11 cellular contexts compared by ENCODE assay signal in genomic region chr4:105196523-105197145, GRCh38. TPM values are rescaled to one million over a fixed set of nuclear protein-coding genes. Genes with fewer than 3 reads are reported as not detected.
DNase-seq lines count a peak whose midpoint lies in the region; ATAC-seq and TF ChIP-seq lines count a peak whose summit lies in the region.
"Had no signal": no experiment of that assay in that cellular context is flagged by ENCODE, and none has a peak within 500 bp of the region (broad histone marks: within the 10 kb centered on the region; RNA-seq: fewer than 3 reads in every experiment).

No MANE protein-coding gene starts in this region.

- H2AFZ ChIP-seq in GM23338: no peak overlapping the region

- peaks cover 2% of the 10 kb centered on the region for H3K27me3 Mint-ChIP-seq in GM23338 (ENCODE audit: insufficient read depth, low read depth, poor library complexity)

- no peaks in the 10 kb centered on the region for H3K36me3 Mint-ChIP-seq in GM23338 (ENCODE audit: low read depth)

- WGBS in aorta, 2 donors: 67 to 70% methylated on average over 5 of the region's 5 CpGs

- ATAC-seq in GM23338 (peak; percentile 42), omental fat pad (ENCODE audit: low FRiP score) (no peak), aorta (ENCODE audit: low FRiP score) (no peak)

- intact Hi-C loops in aorta (cut with DNase I): no loop called here

- no peak overlapping the region for H3K4me2 ChIP-seq in GM23338

- peak in 1 of 2 experiments; percentile 56; a peak in 3 of 4 replicates for TF ChIP-seq CTCF in GM23338 (conservative IDR thresholded peaks at IDR 0.05; ENCODE audit: low read depth in 2 of 2)
- TF ChIP-seq CTCF in kidney epithelial cell (IDR thresholded peaks at IDR 0.05; ENCODE audit: insufficient read depth, low read length, poor library complexity, severe bottlenecking): peak; percentile 36
- no peak for TF ChIP-seq CTCF in omental fat pad (IDR thresholded peaks at IDR 0.05)

- H3K79me2 ChIP-seq in GM23338 (replicated peaks; ENCODE audit: insufficient read depth): no peaks in the 10 kb centered on the region

- no peaks in the 10 kb centered on the region for H3K9me2 ChIP-seq in GM23338 (ENCODE audit: insufficient read depth)

- no peaks in the 10 kb centered on the region for H3K9me3 Mint-ChIP-seq in GM23338

- H3K27ac ChIP-seq in GM23338 (ENCODE audit: low read depth) (no peak overlapping the region), aorta (ENCODE audit: low read depth in 1 of 2, low read length in 2 of 2) (no peak overlapping the region)
- H3K27ac ChIP-seq: thyroid gland had no signal

- H3K4me3 Mint-ChIP-seq in GM23338: no peak overlapping the region

- DNase-seq in AML-193 (lab: John Stamatoyannopoulos, UW) (peak; percentile 81 to 82), GM23338 (ENCODE audit: low spot score) (peak; percentile 36), SKM-1 (lab: John Stamatoyannopoulos, UW; ENCODE audit: unreplicated experiment) (peak; percentile 53), kidney epithelial cell (ENCODE audit: low read depth) (no peak), D341Med (ENCODE audit: low spot score) (no peak), omental fat pad (ENCODE audit: low spot score) (no peak), epidermal melanocyte (ENCODE audit: insufficient read length, low spot score) (no peak), aorta (no peak)
- DNase-seq: activated gamma-delta T cell treated with Interleukin-2 at 50 U/mL for 16 hours, NCI-H2029 treated with DMSO at 0.1 percent for 48 hours, thyroid gland had no signal

- no peaks in the 10 kb centered on the region for H4K20me1 ChIP-seq in GM23338 (replicated peaks; ENCODE audit: insufficient read depth)

- peaks cover 7% of the 10 kb centered on the region; the same call in 2 of the 3 replicates for H3K4me1 Mint-ChIP-seq in GM23338

- peaks cover 7% of the 10 kb centered on the region; the same call in 1 of the 2 replicates for H3K4me1 ChIP-seq in GM23338 (ENCODE audit: insufficient read depth)
- peaks cover 3 to 6% of the 10 kb centered on the region in 2 donors for H3K4me1 ChIP-seq in aorta (ENCODE audit: control insufficient read depth in 1 of 2, insufficient read depth in 2 of 2, low read length in 2 of 2)

- H3K36me3 ChIP-seq in GM23338 (ENCODE audit: insufficient read depth) (no peaks in the 10 kb centered on the region), kidney epithelial cell (ENCODE audit: control insufficient read depth, insufficient read depth, low read length) (no peaks in the 10 kb centered on the region), aorta (ENCODE audit: control insufficient read depth in 1 of 2, insufficient read depth in 2 of 2, low read length in 1 of 2) (no peaks in the 10 kb centered on the region)
- H3K36me3 ChIP-seq: thyroid gland had no signal

- no peak overlapping the region for H3K4me3 ChIP-seq in GM23338
- H3K4me3 ChIP-seq in kidney epithelial cell (ENCODE audit: low read depth, low read length): no peak overlapping the region
- H3K4me3 ChIP-seq in aorta (ENCODE audit: low read length in 2 of 2): no peak overlapping the region
- H3K4me3 ChIP-seq: thyroid gland had no signal

- no peaks in the 10 kb centered on the region for H3F3A ChIP-seq in GM23338 (replicated peaks; ENCODE audit: low read depth)

- H3K27me3 ChIP-seq in GM23338 (ENCODE audit: insufficient read depth) (no peaks in the 10 kb centered on the region), kidney epithelial cell (ENCODE audit: control insufficient read depth, insufficient read depth, low read length) (no peaks in the 10 kb centered on the region), aorta (ENCODE audit: control insufficient read depth in 1 of 2, insufficient read depth in 2 of 2, low read length in 1 of 2) (no peaks in the 10 kb centered on the region)
- H3K27me3 ChIP-seq: thyroid gland had no signal

- no peaks in the 10 kb centered on the region for H3K9me3 ChIP-seq in aorta (ENCODE audit: control insufficient read depth, low read length)
- H3K9me3 ChIP-seq: thyroid gland had no signal

- H3K27ac Mint-ChIP-seq in GM23338: no peak overlapping the region

TF ChIP-seq in GM23338, 12 proteins besides CTCF, POLR2A, EP300 and RAD21 (continues in another document):
- TF ChIP-seq REST (IDR thresholded peaks at IDR 0.05; ENCODE audit: unreplicated experiment): no peak
- TF ChIP-seq, protein P1, sequence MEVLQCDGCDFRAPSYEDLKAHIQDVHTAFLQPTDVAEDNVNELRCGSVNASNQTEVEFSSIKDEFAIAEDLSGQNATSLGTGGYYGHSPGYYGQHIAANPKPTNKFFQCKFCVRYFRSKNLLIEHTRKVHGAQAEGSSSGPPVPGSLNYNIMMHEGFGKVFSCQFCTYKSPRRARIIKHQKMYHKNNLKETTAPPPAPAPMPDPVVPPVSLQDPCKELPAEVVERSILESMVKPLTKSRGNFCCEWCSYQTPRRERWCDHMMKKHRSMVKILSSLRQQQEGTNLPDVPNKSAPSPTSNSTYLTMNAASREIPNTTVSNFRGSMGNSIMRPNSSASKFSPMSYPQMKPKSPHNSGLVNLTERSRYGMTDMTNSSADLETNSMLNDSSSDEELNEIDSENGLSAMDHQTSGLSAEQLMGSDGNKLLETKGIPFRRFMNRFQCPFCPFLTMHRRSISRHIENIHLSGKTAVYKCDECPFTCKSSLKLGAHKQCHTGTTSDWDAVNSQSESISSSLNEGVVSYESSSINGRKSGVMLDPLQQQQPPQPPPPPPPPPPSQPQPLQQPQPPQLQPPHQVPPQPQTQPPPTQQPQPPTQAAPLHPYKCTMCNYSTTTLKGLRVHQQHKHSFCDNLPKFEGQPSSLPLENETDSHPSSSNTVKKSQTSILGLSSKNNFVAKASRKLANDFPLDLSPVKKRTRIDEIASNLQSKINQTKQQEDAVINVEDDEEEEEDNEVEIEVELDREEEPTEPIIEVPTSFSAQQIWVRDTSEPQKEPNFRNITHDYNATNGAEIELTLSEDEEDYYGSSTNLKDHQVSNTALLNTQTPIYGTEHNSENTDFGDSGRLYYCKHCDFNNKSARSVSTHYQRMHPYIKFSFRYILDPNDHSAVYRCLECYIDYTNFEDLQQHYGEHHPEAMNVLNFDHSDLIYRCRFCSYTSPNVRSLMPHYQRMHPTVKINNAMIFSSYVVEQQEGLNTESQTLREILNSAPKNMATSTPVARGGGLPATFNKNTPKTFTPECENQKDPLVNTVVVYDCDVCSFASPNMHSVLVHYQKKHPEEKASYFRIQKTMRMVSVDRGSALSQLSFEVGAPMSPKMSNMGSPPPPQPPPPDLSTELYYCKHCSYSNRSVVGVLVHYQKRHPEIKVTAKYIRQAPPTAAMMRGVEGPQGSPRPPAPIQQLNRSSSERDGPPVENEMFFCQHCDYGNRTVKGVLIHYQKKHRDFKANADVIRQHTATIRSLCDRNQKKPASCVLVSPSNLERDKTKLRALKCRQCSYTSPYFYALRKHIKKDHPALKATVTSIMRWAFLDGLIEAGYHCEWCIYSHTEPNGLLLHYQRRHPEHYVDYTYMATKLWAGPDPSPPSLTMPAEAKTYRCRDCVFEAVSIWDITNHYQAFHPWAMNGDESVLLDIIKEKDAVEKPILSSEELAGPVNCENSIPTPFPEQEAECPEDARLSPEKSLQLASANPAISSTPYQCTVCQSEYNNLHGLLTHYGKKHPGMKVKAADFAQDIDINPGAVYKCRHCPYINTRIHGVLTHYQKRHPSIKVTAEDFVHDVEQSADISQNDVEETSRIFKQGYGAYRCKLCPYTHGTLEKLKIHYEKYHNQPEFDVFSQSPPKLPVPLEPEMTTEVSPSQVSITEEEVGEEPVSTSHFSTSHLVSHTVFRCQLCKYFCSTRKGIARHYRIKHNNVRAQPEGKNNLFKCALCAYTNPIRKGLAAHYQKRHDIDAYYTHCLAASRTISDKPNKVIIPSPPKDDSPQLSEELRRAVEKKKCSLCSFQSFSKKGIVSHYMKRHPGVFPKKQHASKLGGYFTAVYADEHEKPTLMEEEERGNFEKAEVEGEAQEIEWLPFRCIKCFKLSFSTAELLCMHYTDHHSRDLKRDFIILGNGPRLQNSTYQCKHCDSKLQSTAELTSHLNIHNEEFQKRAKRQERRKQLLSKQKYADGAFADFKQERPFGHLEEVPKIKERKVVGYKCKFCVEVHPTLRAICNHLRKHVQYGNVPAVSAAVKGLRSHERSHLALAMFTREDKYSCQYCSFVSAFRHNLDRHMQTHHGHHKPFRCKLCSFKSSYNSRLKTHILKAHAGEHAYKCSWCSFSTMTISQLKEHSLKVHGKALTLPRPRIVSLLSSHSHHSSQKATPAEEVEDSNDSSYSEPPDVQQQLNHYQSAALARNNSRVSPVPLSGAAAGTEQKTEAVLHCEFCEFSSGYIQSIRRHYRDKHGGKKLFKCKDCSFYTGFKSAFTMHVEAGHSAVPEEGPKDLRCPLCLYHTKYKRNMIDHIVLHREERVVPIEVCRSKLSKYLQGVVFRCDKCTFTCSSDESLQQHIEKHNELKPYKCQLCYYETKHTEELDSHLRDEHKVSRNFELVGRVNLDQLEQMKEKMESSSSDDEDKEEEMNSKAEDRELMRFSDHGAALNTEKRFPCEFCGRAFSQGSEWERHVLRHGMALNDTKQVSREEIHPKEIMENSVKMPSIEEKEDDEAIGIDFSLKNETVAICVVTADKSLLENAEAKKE (CRISPR knock-in tag; IDR thresholded peaks at IDR 0.05): no peak

RNA-seq across cellular contexts. Expression of gene TET2, which starts 50.0 kb away (rescaled TPM):
- 1.8 and 2.2 TPM in 2 replicates for total RNA-seq in GM23338 (2014; rRNA removed; shearing (Covaris generic))
- polyA plus RNA-seq in GM23338 (2016; fragmentation: Nextera tagmentation; extraction: Ambion mirVana) (0.97 and 1.2 TPM in 2 replicates), aorta (1 to 10 TPM; 2.0 to 3.2 TPM)
- total RNA-seq in kidney epithelial cell (10.4 and 12.4 TPM in 2 replicates), omental fat pad (10 to 100 TPM; 17.7 to 36.7 (median 22.1) TPM), aorta (10 to 100 TPM; 40.3 to 40.9 TPM)

Comparison
In these comparisons a context has a peak if more than half of its experiments do, and no peak if none do; other contexts are left out.
1. DNase-seq: peak in AML-193 (2 of 2), GM23338 (single experiment) and SKM-1 (single experiment); none in kidney epithelial cell (single experiment), D341Med (single experiment), omental fat pad (single experiment), epidermal melanocyte (single experiment) and aorta (0 of 2).